Comparison of ENCODE assay signal across 17 cellular contexts in the genomic region with DNA sequence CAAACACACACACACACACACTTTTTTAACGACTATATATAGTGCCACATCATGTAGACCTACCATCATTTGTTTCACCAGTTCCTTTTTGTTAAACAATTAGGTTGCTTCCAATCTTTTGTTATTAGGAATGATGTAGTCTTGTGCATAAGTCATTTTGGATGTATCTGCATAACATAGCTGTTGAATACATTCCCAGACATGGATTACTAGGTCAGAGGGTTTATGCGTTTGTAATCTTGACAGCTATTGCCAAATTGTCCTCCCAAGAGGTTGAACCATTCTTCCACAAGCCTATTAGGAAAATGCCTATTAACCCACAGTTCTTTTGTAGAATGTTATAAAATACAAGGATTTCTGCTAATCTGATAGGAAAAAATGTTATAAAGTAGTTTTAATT.
DNase-seq lines count a peak whose midpoint lies in the region; ATAC-seq and TF ChIP-seq lines count a peak whose summit lies in the region.
"Had no signal": no experiment of that assay in that cellular context is flagged by ENCODE, and none has a peak within 500 bp of the region (broad histone marks: within the 10 kb centered on the region; RNA-seq: fewer than 3 reads in every experiment).

No MANE protein-coding gene starts in this region.

- H3K9me1 ChIP-seq in IMR-90 (ENCODE audit: insufficient read depth, low read length) = peaks cover 3% of the 10 kb centered on the region; the same call in 1 of the 2 replicates

- no peaks in the 10 kb centered on the region for H4K20me1 ChIP-seq in IMR-90 (ENCODE audit: insufficient read depth, low read length)

- no peak overlapping the region for H3K27ac Mint-ChIP-seq in activated CD4-positive, alpha-beta T cell treated with anti-CD3 and anti-CD28 coated beads for 36 hours
- H3K27ac Mint-ChIP-seq: CD8-positive, alpha-beta memory T cell had no signal

- H3K18ac ChIP-seq in IMR-90 (ENCODE audit: low read depth, low read length) = no peak overlapping the region

- no peaks in the 10 kb centered on the region for H3K9me3 ChIP-seq in IMR-90 (ENCODE audit: control insufficient read depth, insufficient read depth, low read length)
- H3K9me3 ChIP-seq: SJSA1 had no signal

- H2BK15ac ChIP-seq in IMR-90 (ENCODE audit: low read depth, low read length) = no peak overlapping the region

- no TSS peak for BruUV-seq in IMR-90 (replicated peaks; lab: Mats Ljungman, UMichigan)

- no peaks in the 10 kb centered on the region for H3K27me3 Mint-ChIP-seq in activated CD4-positive, alpha-beta T cell treated with anti-CD3 and anti-CD28 coated beads for 36 hours
- H3K27me3 Mint-ChIP-seq: CD8-positive, alpha-beta memory T cell; IgD-negative memory B cell had no signal

- peaks cover under 1% of the 10 kb centered on the region for H3K36me3 ChIP-seq in IMR-90 (ENCODE audit: control insufficient read depth, insufficient read depth, low read length)
- H3K36me3 ChIP-seq: SJSA1 had no signal

- no peak overlapping the region for H4K91ac ChIP-seq in IMR-90 (ENCODE audit: insufficient read depth, low read depth, low read length)

- TF ChIP-seq RAD21 in IMR-90 (IDR thresholded peaks at IDR 0.05; ENCODE audit: low read length) = no peak

- no peak overlapping the region for H3K9ac ChIP-seq in IMR-90 (ENCODE audit: low read depth, low read length)

- TF ChIP-seq CTCF in AG09319 (IDR thresholded peaks at IDR 0.05; ENCODE audit: low read depth, low read length) (no peak), IMR-90 (conservative IDR thresholded peaks at IDR 0.05; ENCODE audit: low read depth, low read length) (no peak), fibroblast of mammary gland (conservative IDR thresholded peaks at IDR 0.05; ENCODE audit: control insufficient read depth, insufficient read depth, low read depth, low read length) (no peak), retinal pigment epithelial cell (conservative IDR thresholded peaks at IDR 0.05; ENCODE audit: low read depth, low read length) (no peak)

- no peak overlapping the region for H2BK20ac ChIP-seq in IMR-90 (ENCODE audit: low read depth, low read length)

- H3K4ac ChIP-seq in IMR-90 (ENCODE audit: low read depth, low read length) = no peak overlapping the region

- H2AFZ ChIP-seq in IMR-90 (replicated peaks; ENCODE audit: low read length, poor library complexity) = no peak overlapping the region

- H2BK5ac ChIP-seq in IMR-90 (ENCODE audit: low read depth, low read length, poor library complexity, severe bottlenecking) = no peak overlapping the region

- no peak for TF ChIP-seq POLR2A in IMR-90 (IDR thresholded peaks at IDR 0.05; ENCODE audit: low read depth, low read length)

- CTCF ChIA-PET in IMR-90 (lab: Yijun Ruan, JAX) = no interaction called here
- CTCF ChIA-PET in activated CD4-positive, alpha-beta T cell treated with anti-CD3 and anti-CD28 coated beads for 36 hours (lab: Charles Lee) = interaction anchor here (0.6 kb wide), 1 partner anchor 14 kb away, joined by 3 read pairs; no protein-coding TSS in a partner anchor

- H3K79me1 ChIP-seq in IMR-90 (ENCODE audit: low read depth in 1 of 2, low read length in 2 of 2) = no peaks in the 10 kb centered on the region

- no peak overlapping the region for H2BK120ac ChIP-seq in IMR-90 (ENCODE audit: low read depth, low read length)

- H3K23ac ChIP-seq in IMR-90 (ENCODE audit: low read depth, low read length) = no peak overlapping the region

- DNase-seq in AG09319 (ENCODE audit: extremely low read depth, low read depth) (peak; percentile 19), IMR-90 (peak; percentile 64), fibroblast of mammary gland (ENCODE audit: low read depth) (peak; percentile 89), retinal pigment epithelial cell (ENCODE audit: low read depth) (peak; percentile 81), NCI-H2107 (lab: John Stamatoyannopoulos, UW) (no peak)
- DNase-seq in activated CD4-positive, alpha-beta T cell treated with anti-CD3 and anti-CD28 coated beads for 36 hours = no peak
- DNase-seq: CD8-positive, alpha-beta memory T cell; DND-41; GDM1; H9; NCI-H1417; NCI-H2029; PC-3 had no signal

- H3K4me2 ChIP-seq in IMR-90 (ENCODE audit: low read depth, low read length) = no peak overlapping the region

- no peak overlapping the region for H3K4me3 ChIP-seq in IMR-90 (ENCODE audit: insufficient read depth, low read depth, low read length)
- no peak overlapping the region for H3K4me3 ChIP-seq in fibroblast of mammary gland (ENCODE audit: control insufficient read depth, low read depth, low read length)
- H3K4me3 ChIP-seq in retinal pigment epithelial cell (ENCODE audit: low read length) = no peak overlapping the region
- H3K4me3 ChIP-seq: SJSA1 had no signal

- H2AK5ac ChIP-seq in IMR-90 (ENCODE audit: low read depth, low read length) = no peak overlapping the region

- dilution Hi-C loops in IMR-90 (cut with HindIII; ENCODE audit: low sequenced_read_pairs, unreplicated experiment) = no loop called here

- intact Hi-C loops in IMR-90 (cut with micrococcal nuclease) = loop anchor here (5.0 to 10.0 kb wide), 2 partner anchors 368 to 796 kb away; no protein-coding TSS in a partner anchor
- intact Hi-C loops in activated CD4-positive, alpha-beta T cell treated with anti-CD3 and anti-CD28 coated beads for 36 hours (cut with DNase I, micrococcal nuclease) = loop anchor here in 1 of 2 experiments (5.0 to 10.0 kb wide), 5 partner anchors 68 to 1116 kb away; no protein-coding TSS in a partner anchor

- peaks cover 3% of the 10 kb centered on the region for H3K4me1 Mint-ChIP-seq in activated CD4-positive, alpha-beta T cell treated with anti-CD3 and anti-CD28 coated beads for 36 hours
- H3K4me1 Mint-ChIP-seq: CD8-positive, alpha-beta memory T cell had no signal

- H3K14ac ChIP-seq in IMR-90 (replicated peaks; ENCODE audit: low read depth, low read length) = no peak overlapping the region

- no peak overlapping the region for H4K5ac ChIP-seq in IMR-90 (ENCODE audit: low read depth, low read length)

- ATAC-seq in IMR-90 (ENCODE audit: low read depth) = peak; percentile 44
- ATAC-seq in GM18502 (IDR thresholded peaks at IDR 0.05; ENCODE audit: poor library complexity, unreplicated experiment) = no peak
- ATAC-seq in activated CD4-positive, alpha-beta T cell treated with anti-CD3 and anti-CD28 coated beads for 36 hours = no peak
- ATAC-seq in HG02642 (IDR thresholded peaks at IDR 0.05; ENCODE audit: poor library complexity, unreplicated experiment) = no peak
- ATAC-seq: PC-3 had no signal

- no peak overlapping the region for H4K8ac ChIP-seq in IMR-90 (ENCODE audit: low read depth in 2 of 2, low read length in 2 of 2)

- no peaks in the 10 kb centered on the region for H3K27me3 ChIP-seq in IMR-90 (ENCODE audit: control insufficient read depth, insufficient read depth, low read length)
- H3K27me3 ChIP-seq: SJSA1 had no signal

- no CpG with 5 or more reads among the region's 2 CpGs for WGBS in IMR-90 (ENCODE audit: extremely low coverage in 2 of 2, insufficient read length in 1 of 2), 2 experiments

- POLR2A ChIA-PET in IMR-90 (lab: Charles Lee; ENCODE audit: unreplicated experiment) = no interaction called here
- POLR2A ChIA-PET in activated CD4-positive, alpha-beta T cell treated with anti-CD3 and anti-CD28 coated beads for 36 hours (lab: Charles Lee) = interaction anchor here (0.8 kb wide), 1 partner anchor 496 kb away, joined by 10 read pairs; no protein-coding TSS in a partner anchor

- H3K56ac ChIP-seq in IMR-90 (ENCODE audit: extremely low read depth, insufficient read depth, low read length) = no peak overlapping the region

- no peak overlapping the region for H3K4me3 Mint-ChIP-seq in activated CD4-positive, alpha-beta T cell treated with anti-CD3 and anti-CD28 coated beads for 36 hours
- H3K4me3 Mint-ChIP-seq: CD8-positive, alpha-beta memory T cell; H9 had no signal

- H3K27ac ChIP-seq in IMR-90 (ENCODE audit: insufficient read depth, low read length) = no peak overlapping the region
- H3K27ac ChIP-seq: SJSA1 had no signal

- in situ Hi-C loops in IMR-90 (cut with MboI; ENCODE audit: low sequenced_read_pairs) = loop anchor here (10.0 to 25.0 kb wide), 5 partner anchors 86 to 1098 kb away; a partner anchor contains a TSS

- H3K9me3 Mint-ChIP-seq in activated CD4-positive, alpha-beta T cell treated with anti-CD3 and anti-CD28 coated beads for 36 hours (ENCODE audit: low read depth) = no peaks in the 10 kb centered on the region
- H3K9me3 Mint-ChIP-seq: CD8-positive, alpha-beta memory T cell; H9 had no signal

- H2AK9ac ChIP-seq in IMR-90 (replicated peaks; ENCODE audit: low read depth, low read length, poor library complexity) = no peak overlapping the region

- peaks cover 11% of the 10 kb centered on the region for H3K36me3 Mint-ChIP-seq in activated CD4-positive, alpha-beta T cell treated with anti-CD3 and anti-CD28 coated beads for 36 hours (ENCODE audit: low read depth)

- H3K4me1 ChIP-seq in IMR-90 (ENCODE audit: control insufficient read depth, insufficient read depth, low read length) = peaks cover 1% of the 10 kb centered on the region; the same call in 1 of the 2 replicates
- H3K4me1 ChIP-seq: SJSA1 had no signal

TF ChIP-seq in IMR-90, 13 proteins besides CTCF, POLR2A, EP300 and RAD21 (continues in another document):
- TF ChIP-seq, protein P1, sequence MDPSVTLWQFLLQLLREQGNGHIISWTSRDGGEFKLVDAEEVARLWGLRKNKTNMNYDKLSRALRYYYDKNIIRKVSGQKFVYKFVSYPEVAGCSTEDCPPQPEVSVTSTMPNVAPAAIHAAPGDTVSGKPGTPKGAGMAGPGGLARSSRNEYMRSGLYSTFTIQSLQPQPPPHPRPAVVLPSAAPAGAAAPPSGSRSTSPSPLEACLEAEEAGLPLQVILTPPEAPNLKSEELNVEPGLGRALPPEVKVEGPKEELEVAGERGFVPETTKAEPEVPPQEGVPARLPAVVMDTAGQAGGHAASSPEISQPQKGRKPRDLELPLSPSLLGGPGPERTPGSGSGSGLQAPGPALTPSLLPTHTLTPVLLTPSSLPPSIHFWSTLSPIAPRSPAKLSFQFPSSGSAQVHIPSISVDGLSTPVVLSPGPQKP (IDR thresholded peaks at IDR 0.05; ENCODE audit: borderline replicate concordance, low read depth, low read length) = no peak
- TF ChIP-seq NFE2L2 (IDR thresholded peaks at IDR 0.05; ENCODE audit: low read depth, low read length) (no peak), MAZ (IDR thresholded peaks at IDR 0.05; ENCODE audit: borderline replicate concordance, low read depth, low read length) (no peak), RFX5 (IDR thresholded peaks at IDR 0.05; ENCODE audit: low read depth, low read length) (no peak), FOS (IDR thresholded peaks at IDR 0.05; ENCODE audit: low read depth, low read length) (no peak), BHLHE40 (IDR thresholded peaks at IDR 0.05; ENCODE audit: low read depth, low read length) (no peak), CHD1 (IDR thresholded peaks at IDR 0.05; ENCODE audit: low read depth, low read length) (no peak)
- TF ChIP-seq, protein P2, sequence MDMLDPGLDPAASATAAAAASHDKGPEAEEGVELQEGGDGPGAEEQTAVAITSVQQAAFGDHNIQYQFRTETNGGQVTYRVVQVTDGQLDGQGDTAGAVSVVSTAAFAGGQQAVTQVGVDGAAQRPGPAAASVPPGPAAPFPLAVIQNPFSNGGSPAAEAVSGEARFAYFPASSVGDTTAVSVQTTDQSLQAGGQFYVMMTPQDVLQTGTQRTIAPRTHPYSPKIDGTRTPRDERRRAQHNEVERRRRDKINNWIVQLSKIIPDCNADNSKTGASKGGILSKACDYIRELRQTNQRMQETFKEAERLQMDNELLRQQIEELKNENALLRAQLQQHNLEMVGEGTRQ (IDR thresholded peaks at IDR 0.05; ENCODE audit: low read depth, low read length) = no peak

Comparison
In these comparisons a context has a peak if more than half of its experiments do, and no peak if none do; other contexts are left out.
1. DNase-seq: peak in AG09319 (single experiment), IMR-90 (single experiment), fibroblast of mammary gland (single experiment) and retinal pigment epithelial cell (single experiment); none in NCI-H2107 (single experiment) and activated CD4-positive, alpha-beta T cell treated with anti-CD3 and anti-CD28 coated beads for 36 hours (single experiment).